Comparison of ENCODE assay signal across 8 cellular contexts in the genomic region with DNA sequence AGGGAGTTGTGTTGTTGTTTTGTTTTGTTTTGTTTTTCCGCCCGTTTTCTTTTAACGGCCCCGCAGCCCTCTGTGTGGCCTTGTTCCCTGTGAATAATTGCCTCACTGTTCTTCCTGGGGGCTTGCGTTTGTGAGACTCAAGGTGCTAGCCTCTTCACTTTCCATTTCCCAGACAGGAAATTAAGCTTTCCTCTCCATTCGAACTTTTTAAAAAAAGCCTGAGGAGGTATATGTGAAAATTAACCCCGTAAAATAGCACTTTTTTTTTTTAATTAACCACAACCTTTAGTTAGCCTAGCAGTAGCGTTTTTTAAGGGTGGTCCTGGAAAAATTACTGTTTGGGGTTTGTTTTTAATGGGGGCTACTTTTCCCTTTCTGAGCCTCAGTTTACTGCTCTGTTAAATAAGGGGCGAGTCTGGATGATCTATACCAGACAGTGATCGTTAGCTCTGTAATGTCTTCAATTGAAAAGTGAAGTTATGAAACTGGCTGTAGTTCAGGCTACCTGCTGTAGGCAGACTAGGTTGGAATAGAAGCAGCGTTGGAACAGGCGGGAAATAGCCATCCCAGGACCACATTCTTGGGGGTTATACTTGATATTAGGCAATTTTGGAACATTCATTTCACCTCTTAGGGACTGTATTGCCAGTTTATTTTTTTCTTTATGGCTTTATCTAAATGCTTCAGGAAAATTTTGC. TPM values are rescaled to one million over a fixed set of nuclear protein-coding genes. Genes with fewer than 3 reads are reported as not detected.
A peak's percentile ranks its signal among the peaks of the same experiment; 100 is the strongest.
DNase-seq lines count a peak whose midpoint lies in the region; ATAC-seq and TF ChIP-seq lines count a peak whose summit lies in the region.

No MANE protein-coding gene starts in this region.

- CTCF ChIA-PET in activated CD4-positive, alpha-beta memory T cell treated with anti-CD3 and anti-CD28 coated beads, Interleukin-2, amount 10 ng/mL, durations not matched to agents 7 days and 5 days (lab: Charles Lee) = interaction anchor here (0.6 to 2.0 kb wide), 7 partner anchors 8 to 1225 kb away, joined by 3 to 9 read pairs (median 3); a partner anchor contains a TSS

- H3K9me3 ChIP-seq in iPS-18a (ENCODE audit: control insufficient read depth, low read depth, low read length) (no peaks in the 10 kb centered on the region), testis (no peaks in the 10 kb centered on the region)

- H3K4me3 Mint-ChIP-seq in activated CD4-positive, alpha-beta memory T cell treated with anti-CD3 and anti-CD28 coated beads, Interleukin-2, amount 10 ng/mL, durations not matched to agents 7 days and 5 days = peak overlapping the region; percentile 98

- no peaks in the 10 kb centered on the region for H3K27me3 Mint-ChIP-seq in activated CD4-positive, alpha-beta memory T cell treated with anti-CD3 and anti-CD28 coated beads, Interleukin-2, amount 10 ng/mL, durations not matched to agents 7 days and 5 days

- TF ChIP-seq POLR2A in testis (IDR thresholded peaks at IDR 0.05) = no peak

- H3K4me1 ChIP-seq in iPS-18a (ENCODE audit: control insufficient read depth, low read depth, low read length) = peaks cover 57% of the 10 kb centered on the region
- peaks cover 16% of the 10 kb centered on the region for H3K4me1 ChIP-seq in testis

- H3K4me3 ChIP-seq in iPS-18a (ENCODE audit: low read length) (peak overlapping the region; percentile 90), testis (peak overlapping the region; percentile 93 to 98)

- H3K27ac ChIP-seq in iPS-18a (ENCODE audit: low read length) (peak overlapping the region; percentile 98), testis (peak overlapping the region; percentile 90 to 93)

- H3K4me1 Mint-ChIP-seq in activated CD4-positive, alpha-beta memory T cell treated with anti-CD3 and anti-CD28 coated beads, Interleukin-2, amount 10 ng/mL, durations not matched to agents 7 days and 5 days = peaks cover 38% of the 10 kb centered on the region

- no peaks in the 10 kb centered on the region for H3K9me3 Mint-ChIP-seq in activated CD4-positive, alpha-beta memory T cell treated with anti-CD3 and anti-CD28 coated beads, Interleukin-2, amount 10 ng/mL, durations not matched to agents 7 days and 5 days

- 6 to 7% methylated on average over 12 of the region's 12 CpGs for WGBS in testis, 2 donors

- intact Hi-C loops in testis (cut with DNase I; ENCODE audit: low total_unique reads) = loop anchor here (10.0 kb wide), 1 partner anchor 48 kb away; no protein-coding TSS in a partner anchor

- TF ChIP-seq CTCF in testis (IDR thresholded peaks at IDR 0.05) = no peak

- peak overlapping the region; percentile 99 for H3K27ac Mint-ChIP-seq in activated CD4-positive, alpha-beta memory T cell treated with anti-CD3 and anti-CD28 coated beads, Interleukin-2, amount 10 ng/mL, durations not matched to agents 7 days and 5 days

- peaks cover 5% of the 10 kb centered on the region for H3K27me3 ChIP-seq in iPS-18a (ENCODE audit: control insufficient read depth, insufficient read depth, low read length)
- H3K27me3 ChIP-seq in testis = no peaks in the 10 kb centered on the region

- ATAC-seq in GM18867 (IDR thresholded peaks at IDR 0.05; ENCODE audit: unreplicated experiment) (peak; percentile 4), HG03139 (IDR thresholded peaks at IDR 0.05; ENCODE audit: unreplicated experiment) (peak; percentile 8)

- H3K36me3 ChIP-seq in iPS-18a (ENCODE audit: control insufficient read depth, low read depth, low read length) = no peaks in the 10 kb centered on the region
- H3K36me3 ChIP-seq in testis (ENCODE audit: low read depth, missing control alignments) = no peaks in the 10 kb centered on the region

- POLR2A ChIA-PET in activated CD4-positive, alpha-beta memory T cell treated with anti-CD3 and anti-CD28 coated beads, Interleukin-2, amount 10 ng/mL, durations not matched to agents 7 days and 5 days (lab: Charles Lee) = interaction anchor here (0.7 to 5.0 kb wide), 28 partner anchors 9 to 1033 kb away, joined by 3 to 121 read pairs (median 6); a partner anchor contains a TSS

- H3K36me3 Mint-ChIP-seq in activated CD4-positive, alpha-beta memory T cell treated with anti-CD3 and anti-CD28 coated beads, Interleukin-2, amount 10 ng/mL, durations not matched to agents 7 days and 5 days (ENCODE audit: low read depth) = peaks cover 35% of the 10 kb centered on the region

- peak overlapping the region; percentile 94 for H3K9ac ChIP-seq in iPS-18a (ENCODE audit: low read length)

- no peak for DNase-seq in activated CD4-positive, alpha-beta memory T cell treated with anti-CD3 and anti-CD28 coated beads, Interleukin-2, amount 10 ng/mL, durations not matched to agents 7 days and 5 days
- DNase-seq in testis (no peak), HPDE6-E6E7 (ENCODE audit: extremely low spot score) (no peak), midbrain (lab: John Stamatoyannopoulos, UW) (no peak), NCI-H1694 (lab: John Stamatoyannopoulos, UW) (no peak)

RNA-seq across cellular contexts. Expression of a gene that starts 1.7 kb away (rescaled TPM):
- total RNA-seq in activated CD4-positive, alpha-beta memory T cell treated with anti-CD3 and anti-CD28 coated beads, Interleukin-2, amount 10 ng/mL, durations not matched to agents 7 days and 5 days = 100 to 1,000 TPM; 152 to 153 TPM
- total RNA-seq in testis = 100 to 1,000 TPM; 107 to 124 TPM
- 79.3 TPM for polyA plus RNA-seq in testis (ENCODE audit: insufficient read depth, low read depth, low replicate concordance)

RNA-seq across cellular contexts. Expression of a gene that starts 39.8 kb away (rescaled TPM):
- total RNA-seq in activated CD4-positive, alpha-beta memory T cell treated with anti-CD3 and anti-CD28 coated beads, Interleukin-2, amount 10 ng/mL, durations not matched to agents 7 days and 5 days = 10 to 100 TPM; 29.1 to 30.7 TPM
- 10 to 100 TPM; 56.3 to 79.9 TPM for total RNA-seq in testis
- polyA plus RNA-seq in testis (ENCODE audit: insufficient read depth, low read depth, low replicate concordance) = 47.6 TPM
